21 cellular contexts compared by ENCODE assay signal in genomic region chrX:16188687-16189086, GRCh38. TPM values are rescaled to one million over a fixed set of nuclear protein-coding genes. Genes with fewer than 3 reads are reported as not detected.
DNase-seq lines count a peak whose midpoint lies in the region; ATAC-seq and TF ChIP-seq lines count a peak whose summit lies in the region.
"Had no signal": no experiment of that assay in that cellular context is flagged by ENCODE, and none has a peak within 500 bp of the region (broad histone marks: within the 10 kb centered on the region; RNA-seq: fewer than 3 reads in every experiment).

No MANE protein-coding gene starts in this region.

- H2AFZ ChIP-seq in PC-3 (ENCODE audit: low read length), result no peak overlapping the region

- H3K36me3 ChIP-seq in PC-3 (ENCODE audit: low read depth, low read length) (peaks cover 2% of the 10 kb centered on the region; the same call in 1 of the 2 replicates), upper lobe of right lung (no peaks in the 10 kb centered on the region)

- CTCF ChIA-PET in PC-3 (lab: Charles Lee), result interaction anchor here (0.6 to 1.0 kb wide), 2 partner anchors 60 to 65 kb away, joined by 3 read pairs; partner anchors contain the start of gene GRPR

- H4K20me1 ChIP-seq in PC-3 (ENCODE audit: low read length), result no peaks in the 10 kb centered on the region

- DNase-seq in DMS53 treated with DMSO at 0.1 percent for 48 hours (lab: John Stamatoyannopoulos, UW; ENCODE audit: unreplicated experiment) (peak; percentile 20), NCI-H1092 treated with DMSO at 0.1 percent for 48 hours (lab: John Stamatoyannopoulos, UW) (peak; percentile 33), PC-3 (peak; percentile 44), fibroblast of the aortic adventitia (ENCODE audit: low read depth) (peak; percentile 48), medulla oblongata (ENCODE audit: extremely low spot score) (no peak), CD14-positive monocyte (ENCODE audit: low spot score) (no peak), amniotic stem cell (lab: John Stamatoyannopoulos, UW) (no peak), upper lobe of right lung (no peak)
- DNase-seq: activated CD4-positive, alpha-beta T cell treated with anti-CD3 and anti-CD28 coated beads for 4 hours; activated effector memory CD4-positive, alpha-beta T cell treated with Interleukin-2 at 50 U/mL for 16 hours; central memory CD4-positive, alpha-beta T cell; KBM-7; mesenchymal stem cell; NCI-H510A treated with DMSO at 0.1 percent for 48 hours; stimulated activated CD4-positive, alpha-beta T cell treated with anti-CD3 and anti-CD28 coated beads, Interleukin-4, amount 100 ng/mL, for 24 hours had no signal

- H3K9me3 ChIP-seq in PC-3 (ENCODE audit: low read length), result no peaks in the 10 kb centered on the region
- no peaks in the 10 kb centered on the region for H3K9me3 ChIP-seq in upper lobe of right lung

- POLR2A ChIA-PET in PC-3 (lab: Charles Lee; ENCODE audit: unreplicated experiment), result interaction anchor here (0.6 kb wide), 1 partner anchor 406 kb away, joined by 3 read pairs; no protein-coding TSS in a partner anchor

- no peak overlapping the region for H3K27ac ChIP-seq in PC-3 (ENCODE audit: low read length)
- no peak overlapping the region for H3K27ac ChIP-seq in upper lobe of right lung
- H3K27ac ChIP-seq: HL-60 had no signal

- H3K27me3 Mint-ChIP-seq in CD14-positive monocyte (ENCODE audit: low read depth in 3 of 3), result peaks cover 0 to 32% (median 3%) of the 10 kb centered on the region in 3 donors

- no peaks in the 10 kb centered on the region for H3K79me2 ChIP-seq in PC-3 (ENCODE audit: low read length)

- H3K4me1 ChIP-seq in PC-3 (ENCODE audit: insufficient read depth, low read length) (peaks cover 39% of the 10 kb centered on the region), upper lobe of right lung (no peaks in the 10 kb centered on the region)

- no TSS peak for BruUV-seq in PC-3 (replicated peaks; lab: Mats Ljungman, UMichigan)

- H3K27ac Mint-ChIP-seq in CD14-positive monocyte, result no peak overlapping the region
- H3K27ac Mint-ChIP-seq: natural killer cell treated with Interleukin-12 subunit alpha and Interleukin-12 subunit beta and Interleukin-15 and Interleukin-18, amount 100 ng/mL, for 72 hours; progenitor cell of endocrine pancreas had no signal

- ATAC-seq in PC-3 (peak; percentile 16; the same call in 1 of the 2 replicates), upper lobe of right lung (no peak)
- ATAC-seq: HCT116; natural killer cell treated with Interleukin-12 subunit alpha and Interleukin-12 subunit beta and Interleukin-15 and Interleukin-18, amount 100 ng/mL, for 72 hours had no signal

- no peaks in the 10 kb centered on the region for H3K9me2 ChIP-seq in PC-3 (replicated peaks; ENCODE audit: low read length)

- H3F3A ChIP-seq in PC-3 (ENCODE audit: low read length, unreplicated experiment), result no peaks in the 10 kb centered on the region

- no peak overlapping the region for H3K4me3 Mint-ChIP-seq in CD14-positive monocyte
- H3K4me3 Mint-ChIP-seq: natural killer cell treated with Interleukin-12 subunit alpha and Interleukin-12 subunit beta and Interleukin-15 and Interleukin-18, amount 100 ng/mL, for 72 hours had no signal

- H3K9ac ChIP-seq in PC-3 (ENCODE audit: low read length), result no peak overlapping the region

- H3K27me3 ChIP-seq in PC-3 (ENCODE audit: low read length) (no peaks in the 10 kb centered on the region), upper lobe of right lung (no peaks in the 10 kb centered on the region)

- no peak overlapping the region for H3K4me3 ChIP-seq in PC-3 (ENCODE audit: low read length)
- no peak overlapping the region for H3K4me3 ChIP-seq in fibroblast of the aortic adventitia (ENCODE audit: low read depth, low read length)
- no peak overlapping the region for H3K4me3 ChIP-seq in upper lobe of right lung
- H3K4me3 ChIP-seq: smooth muscle cell had no signal

- H3K4me2 ChIP-seq in PC-3 (ENCODE audit: low read length), result no peak overlapping the region
- H3K4me2 ChIP-seq: smooth muscle cell had no signal

- TF ChIP-seq CTCF in PC-3 (conservative IDR thresholded peaks at IDR 0.05; ENCODE audit: low read depth, low read length) (no peak), fibroblast of the aortic adventitia (IDR thresholded peaks at IDR 0.05; ENCODE audit: insufficient read depth, low read length) (no peak), CD14-positive monocyte (IDR thresholded peaks at IDR 0.05) (no peak), upper lobe of right lung (IDR thresholded peaks at IDR 0.05) (no peak)

- H3K4me1 Mint-ChIP-seq in CD14-positive monocyte, result peaks cover 11% of the 10 kb centered on the region

- peaks cover 0 to 7% (median 0%) of the 10 kb centered on the region in 7 donors for H3K9me3 Mint-ChIP-seq in CD14-positive monocyte

- H3K36me3 Mint-ChIP-seq in CD14-positive monocyte, result peaks cover 0 to 3% of the 10 kb centered on the region in 2 donors
- H3K36me3 Mint-ChIP-seq: natural killer cell treated with Interleukin-12 subunit alpha and Interleukin-12 subunit beta and Interleukin-15 and Interleukin-18, amount 100 ng/mL, for 72 hours had no signal

- intact Hi-C loops in PC-3 (cut with micrococcal nuclease) (no loop called here), CD14-positive monocyte (cut with micrococcal nuclease) (no loop called here), upper lobe of right lung (cut with DNase I) (no loop called here)

RNA-seq across cellular contexts. Expression of gene MAGEB17, which starts 21.4 kb away (rescaled TPM):
- total RNA-seq in PC-3 (2014; rRNA removed) (0.58 and 0.87 TPM in 2 replicates), fibroblast of the aortic adventitia (ENCODE audit: low replicate concordance) (not detected in 2 replicates), upper lobe of right lung (not detected)
- polyA plus RNA-seq in CD14-positive monocyte, result not detected
- total RNA-seq: natural killer cell treated with Interleukin-12 subunit alpha and Interleukin-12 subunit beta and Interleukin-15 and Interleukin-18, amount 100 ng/mL, for 72 hours; smooth muscle cell had no signal
- polyA plus RNA-seq: keratinocyte had no signal

Comparison
In these comparisons a context has a peak if more than half of its experiments do, and no peak if none do; other contexts are left out.
1. DNase-seq: peak in DMS53 treated with DMSO at 0.1 percent for 48 hours (single experiment), NCI-H1092 treated with DMSO at 0.1 percent for 48 hours (single experiment), PC-3 (single experiment) and fibroblast of the aortic adventitia (single experiment); none in medulla oblongata (single experiment), CD14-positive monocyte (single experiment), amniotic stem cell (single experiment) and upper lobe of right lung (single experiment).